Comparison of ENCODE assay signal across 9 cellular contexts in the genomic region with DNA sequence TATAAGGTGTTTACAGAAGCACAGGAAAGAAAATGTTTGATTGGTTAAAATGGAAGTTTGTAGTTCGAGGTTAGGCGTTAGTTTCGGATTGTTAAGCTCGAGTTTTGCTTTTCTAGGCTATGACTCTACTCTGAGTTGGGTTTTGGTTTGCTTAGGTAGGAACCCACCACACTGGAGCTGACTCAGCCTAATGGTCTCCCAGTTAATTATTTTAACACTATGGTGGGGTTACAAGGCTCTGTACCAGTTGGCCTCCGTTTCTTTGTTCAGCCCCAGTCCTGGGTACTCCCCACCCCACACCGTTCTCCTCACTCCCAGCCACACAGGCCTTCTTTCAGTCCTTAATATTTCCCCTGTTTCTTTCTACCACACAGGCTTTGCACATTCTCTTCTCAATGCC.
"Had no signal": no experiment of that assay in that cellular context is flagged by ENCODE, and none has a peak within 500 bp of the region (broad histone marks: within the 10 kb centered on the region; RNA-seq: fewer than 3 reads in every experiment).

No MANE protein-coding gene starts in this region.

- H3K4me2 ChIP-seq: GM23338 had no signal

- H3K4me3 Mint-ChIP-seq: GM23338, H9 had no signal

- H3K27ac Mint-ChIP-seq: GM23338, H9 had no signal

- FAIRE-seq: H1, H54, HTR-8/SVneo, K562 had no signal

- ATAC-seq: GM23338, K562 had no signal

- H3K4me3 ChIP-seq: GM23338, K562 had no signal

- H3K9me3 Mint-ChIP-seq: GM23338, H9 had no signal

- H2AFZ ChIP-seq: GM23338 had no signal

- DNase-seq: H9, HCEC 1CT, IMR-90, KG1 had no signal
